In the genomic region with DNA sequence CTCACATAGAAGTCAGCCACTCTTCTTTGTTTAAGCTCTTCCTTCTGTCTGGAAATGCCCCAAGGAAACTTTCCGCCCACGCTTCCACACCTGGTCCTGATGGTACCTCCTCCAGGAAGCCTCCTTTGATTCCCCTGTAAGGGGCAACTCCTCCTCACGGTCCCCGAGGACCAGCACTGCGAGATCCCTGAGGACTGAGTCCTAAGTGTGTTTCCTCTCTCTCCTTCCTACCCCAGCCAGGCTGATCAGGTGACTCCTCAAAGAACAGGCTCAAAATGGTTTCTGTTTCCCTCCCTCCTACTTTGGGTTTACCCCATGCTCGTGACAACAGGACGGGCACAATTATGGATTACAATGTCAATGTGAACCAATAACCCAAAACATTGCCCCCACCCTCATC, we compare ENCODE assay signal across 19 cellular contexts.
DNase-seq lines count a peak whose midpoint lies in the region; ATAC-seq lines count a peak whose summit lies in the region.
"Had no signal": no experiment of that assay in that cellular context is flagged by ENCODE, and none has a peak within 500 bp of the region (broad histone marks: within the 10 kb centered on the region; RNA-seq: fewer than 3 reads in every experiment).

No MANE protein-coding gene starts in this region.

- H3K4me3 Mint-ChIP-seq in stimulated activated effector memory CD8-positive, alpha-beta T cell treated with anti-CD3 and anti-CD28 coated beads, Interleukin-12 subunit alpha, Interleukin-12 subunit beta, amount 100 ng/mL, for 72 hours: no peak overlapping the region
- H3K4me3 Mint-ChIP-seq: activated CD4-positive, alpha-beta memory T cell treated with anti-CD3 and anti-CD28 coated beads, Interleukin-2, amount 10 ng/mL, durations not matched to agents 7 days and 5 days had no signal

- H3K27me3 ChIP-seq in adipocyte (replicated peaks; ENCODE audit: control insufficient read depth, insufficient read depth, low read length): no peaks in the 10 kb centered on the region
- H3K27me3 ChIP-seq: BE2C, neutrophil had no signal

- DNase-seq in ELR (ENCODE audit: low read depth) (peak; percentile 32), adipocyte (ENCODE audit: low read depth) (no peak), fibroblast of peridontal ligament (ENCODE audit: extremely low read depth) (peak; percentile 53), RPMI8226 (no peak), HT-29 (ENCODE audit: low spot score) (no peak)
- DNase-seq in stimulated activated effector memory CD8-positive, alpha-beta T cell treated with anti-CD3 and anti-CD28 coated beads, Interleukin-12 subunit alpha, Interleukin-12 subunit beta, amount 100 ng/mL, for 72 hours (ENCODE audit: low spot score in 2 of 2): no peak
- DNase-seq: activated CD4-positive, alpha-beta memory T cell treated with anti-CD3 and anti-CD28 coated beads, Interleukin-2, amount 10 ng/mL, durations not matched to agents 7 days and 5 days; BE2C; DMS79 treated with DMSO at 0.1 percent for 48 hours; effector memory CD4-positive, alpha-beta T cell; lower lobe of right lung; NCI-H187 treated with DMSO at 0.1 percent for 48 hours; NCI-H748 treated with DMSO at 0.1 percent for 48 hours; SHP77; stimulated activated CD4-positive, alpha-beta T cell treated with anti-CD3 and anti-CD28 coated beads, Interleukin-12 subunit alpha, Interleukin-12 subunit beta, amount 100 ng/mL, for 4 hours had no signal

- H3K9me3 ChIP-seq in adipocyte (ENCODE audit: control insufficient read depth, low read length): no peaks in the 10 kb centered on the region
- H3K9me3 ChIP-seq: BE2C, lower lobe of right lung, neutrophil had no signal

- peak overlapping the region; percentile 46 for H3K27ac Mint-ChIP-seq in stimulated activated effector memory CD8-positive, alpha-beta T cell treated with anti-CD3 and anti-CD28 coated beads, Interleukin-12 subunit alpha, Interleukin-12 subunit beta, amount 100 ng/mL, for 72 hours
- H3K27ac Mint-ChIP-seq: activated CD4-positive, alpha-beta memory T cell treated with anti-CD3 and anti-CD28 coated beads, Interleukin-2, amount 10 ng/mL, durations not matched to agents 7 days and 5 days; activated T-helper 2 cell treated with anti-CD3 and anti-CD28 coated beads, Interferon-gamma antibody, Interleukin-2, Interleukin-4, amounts not matched to agents 10 μg/mL and 5 μg/mL and 100 μg/mL, durations not matched to agents 14 hours and 24 hours and 36 hours had no signal

- ATAC-seq in stimulated activated effector memory CD8-positive, alpha-beta T cell treated with anti-CD3 and anti-CD28 coated beads, Interleukin-12 subunit alpha, Interleukin-12 subunit beta, amount 100 ng/mL, for 72 hours: no peak
- ATAC-seq in GM21360 (IDR thresholded peaks at IDR 0.05; ENCODE audit: unreplicated experiment) (no peak), GM18907 (IDR thresholded peaks at IDR 0.05; ENCODE audit: unreplicated experiment) (no peak)
- ATAC-seq: lower lobe of right lung had no signal

- peak overlapping the region; percentile 88 for H3K9ac ChIP-seq in adipocyte (ENCODE audit: low read length)

- H3K36me3 Mint-ChIP-seq in stimulated activated effector memory CD8-positive, alpha-beta T cell treated with anti-CD3 and anti-CD28 coated beads, Interleukin-12 subunit alpha, Interleukin-12 subunit beta, amount 100 ng/mL, for 72 hours: no peaks in the 10 kb centered on the region

- H3K4me3 ChIP-seq in adipocyte (ENCODE audit: low read length): peak overlapping the region; percentile 78
- H3K4me3 ChIP-seq: lower lobe of right lung had no signal

- peaks cover 62% of the 10 kb centered on the region for H3K4me1 ChIP-seq in adipocyte (ENCODE audit: control insufficient read depth, insufficient read depth, low read length)
- H3K4me1 ChIP-seq: BE2C had no signal

- no peaks in the 10 kb centered on the region for H3K9me3 Mint-ChIP-seq in stimulated activated effector memory CD8-positive, alpha-beta T cell treated with anti-CD3 and anti-CD28 coated beads, Interleukin-12 subunit alpha, Interleukin-12 subunit beta, amount 100 ng/mL, for 72 hours
- H3K9me3 Mint-ChIP-seq: activated T-helper 2 cell treated with anti-CD3 and anti-CD28 coated beads, Interferon-gamma antibody, Interleukin-2, Interleukin-4, amounts not matched to agents 10 μg/mL and 5 μg/mL and 100 μg/mL, durations not matched to agents 14 hours and 24 hours and 36 hours had no signal

- H3K36me3 ChIP-seq in adipocyte (ENCODE audit: control insufficient read depth, insufficient read depth, low read length, severe bottlenecking): no peaks in the 10 kb centered on the region
- H3K36me3 ChIP-seq: BE2C, lower lobe of right lung, neutrophil had no signal

- H3K4me1 Mint-ChIP-seq in stimulated activated effector memory CD8-positive, alpha-beta T cell treated with anti-CD3 and anti-CD28 coated beads, Interleukin-12 subunit alpha, Interleukin-12 subunit beta, amount 100 ng/mL, for 72 hours: peaks cover 48% of the 10 kb centered on the region

Comparison
In these comparisons a context has a peak if more than half of its experiments do, and no peak if none do; other contexts are left out.
1. DNase-seq: peak in ELR (single experiment) and fibroblast of peridontal ligament (single experiment); none in adipocyte (single experiment), stimulated activated effector memory CD8-positive, alpha-beta T cell treated with anti-CD3 and anti-CD28 coated beads, Interleukin-12 subunit alpha, Interleukin-12 subunit beta, amount 100 ng/mL, for 72 hours (0 of 2), RPMI8226 (single experiment) and HT-29 (single experiment).